ENCODE assay signal across 16 cellular contexts in the genomic region with DNA sequence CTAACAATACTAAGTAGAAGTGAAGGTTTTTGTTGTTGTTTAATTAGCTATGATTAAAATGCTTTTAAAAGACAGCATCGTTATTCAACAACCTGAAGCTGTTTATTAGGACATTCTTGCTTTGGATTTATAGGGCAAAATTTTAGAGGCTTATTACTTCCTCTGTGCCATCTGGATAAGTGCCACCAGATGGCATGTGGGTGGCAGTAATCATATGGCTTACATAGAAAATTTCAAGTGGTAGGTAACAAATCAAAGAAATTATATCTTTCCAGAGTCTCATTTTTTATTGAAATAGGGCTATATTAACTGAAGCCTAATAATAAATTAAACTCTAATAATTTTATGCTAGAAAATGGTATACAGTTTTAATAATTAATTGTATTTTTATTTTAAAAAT.
"Had no signal": no experiment of that assay in that cellular context is flagged by ENCODE, and none has a peak within 500 bp of the region (broad histone marks: within the 10 kb centered on the region; RNA-seq: fewer than 3 reads in every experiment).

No MANE protein-coding gene starts in this region.

- H3K4me3 ChIP-seq: ascending aorta, gastrocnemius medialis, heart right ventricle, left ventricle myocardium inferior, sigmoid colon, upper lobe of right lung had no signal

- DNase-seq: activated CD4-positive, alpha-beta T cell treated with anti-CD3 and anti-CD28 coated beads for 36 hours; activated CD8-positive, alpha-beta memory T cell treated with anti-CD3 and anti-CD28 coated beads, Interleukin-2, amount 50 U/mL, for 48 hours; activated CD8-positive, alpha-beta T cell treated with anti-CD3 and anti-CD28 coated beads for 36 hours; activated naive CD8-positive, alpha-beta T cell treated with anti-CD3 and anti-CD28 coated beads, Interleukin-2, amount 50 U/mL, for 24 hours; gastrocnemius medialis; heart right ventricle; left ventricle myocardium inferior; sigmoid colon; stimulated activated CD4-positive, alpha-beta T cell treated with anti-CD3 and anti-CD28 coated beads, Interleukin-12 subunit alpha, Interleukin-12 subunit beta, amount 100 ng/mL, for 4 hours; stimulated activated naive CD4-positive, alpha-beta T cell treated with Interleukin-2 at 50 U/mL for 16 hours; upper lobe of right lung; WERI-Rb-1 had no signal

- H3K27me3 ChIP-seq: ascending aorta, gastrocnemius medialis, sigmoid colon, upper lobe of right lung had no signal

- ATAC-seq: activated CD4-positive, alpha-beta T cell treated with anti-CD3 and anti-CD28 coated beads for 36 hours; activated CD8-positive, alpha-beta T cell treated with anti-CD3 and anti-CD28 coated beads for 36 hours; activated naive CD8-positive, alpha-beta T cell treated with anti-CD3 and anti-CD28 coated beads, Interleukin-2, amount 50 U/mL, for 24 hours; gastrocnemius medialis; heart right ventricle; natural killer cell treated with Interleukin-12 subunit alpha and Interleukin-12 subunit beta and Interleukin-15 and Interleukin-18, amount 100 ng/mL, for 72 hours; upper lobe of right lung had no signal

- H3K4me1 ChIP-seq: ascending aorta, gastrocnemius medialis, heart right ventricle, left ventricle myocardium inferior, sigmoid colon, upper lobe of right lung had no signal

- H3K27ac ChIP-seq: ascending aorta, gastrocnemius medialis, heart right ventricle, left ventricle myocardium inferior, sigmoid colon, upper lobe of right lung, WERI-Rb-1 had no signal

- H3K36me3 ChIP-seq: ascending aorta, gastrocnemius medialis, heart right ventricle, left ventricle myocardium inferior, sigmoid colon, upper lobe of right lung, WERI-Rb-1 had no signal

- H3K9me3 ChIP-seq: ascending aorta, gastrocnemius medialis, heart right ventricle, left ventricle myocardium inferior, sigmoid colon, upper lobe of right lung had no signal

- FAIRE-seq: endothelial cell of umbilical vein, keratinocyte had no signal
